8 cellular contexts compared by ENCODE assay signal in genomic region chr2:219560037-219560892, GRCh38. TPM values are rescaled to one million over a fixed set of nuclear protein-coding genes. Genes with fewer than 3 reads are reported as not detected.
A peak's percentile ranks its signal among the peaks of the same experiment; 100 is the strongest.
DNase-seq lines count a peak whose midpoint lies in the region; TF ChIP-seq lines count a peak whose summit lies in the region.

No MANE protein-coding gene starts in this region.

- H3K36me3 ChIP-seq in neutrophil, result no peaks in the 10 kb centered on the region

- no peaks in the 10 kb centered on the region for H3K9me3 ChIP-seq in neutrophil

- H3K4me3 ChIP-seq in GM12865 (ENCODE audit: low read depth, low read length), result no peak overlapping the region
- no peak overlapping the region for H3K4me3 ChIP-seq in neutrophil (ENCODE audit: low read depth in 1 of 2, low read length in 1 of 2)

- no peaks in the 10 kb centered on the region for H3K4me1 ChIP-seq in neutrophil (ENCODE audit: control insufficient read depth in 1 of 2, insufficient read depth in 1 of 2, low read depth in 1 of 2, low read length in 1 of 2)

- peaks cover 14% of the 10 kb centered on the region for H3K27me3 ChIP-seq in neutrophil

- TF ChIP-seq CTCF in GM12865 (IDR thresholded peaks at IDR 0.05; ENCODE audit: insufficient read depth, low read depth, low read length, missing control alignments), result peak; percentile 75
- TF ChIP-seq CTCF in neutrophil (IDR thresholded peaks at IDR 0.05), result peak; percentile 82

- no peak for DNase-seq in GM12865 (ENCODE audit: low read depth)
- DNase-seq in HuH-7.5 (ENCODE audit: low spot score), result peak; percentile 78
- peak; percentile 9 for DNase-seq in effector CD8-positive, alpha-beta T cell (lab: John Stamatoyannopoulos, UW)
- no peak for DNase-seq in hippocampal formation (lab: John Stamatoyannopoulos, UW)
- DNase-seq in G401 (ENCODE audit: low spot score), result no peak
- DNase-seq in DMS79 treated with DMSO at 0.1 percent for 48 hours (lab: John Stamatoyannopoulos, UW), result no peak
- DNase-seq in RPMI8226, result no peak

- in situ Hi-C loops in G401 (cut with HindIII; ENCODE audit: low sequenced_read_pairs), result no loop called here

- H3K27ac ChIP-seq in neutrophil, result no peak overlapping the region

RNA-seq across cellular contexts. Expression of gene OBSL1, which starts 11.1 kb away (rescaled TPM):
- 106 and 117 TPM in 2 replicates for total RNA-seq in G401 (2014; rRNA removed; shearing (Covaris generic))

RNA-seq across cellular contexts. Expression of gene INHA, which starts 11.8 kb away (rescaled TPM):
- total RNA-seq in G401 (2014; rRNA removed; shearing (Covaris generic)), result 1.3 TPM in 1 of 2 replicates, not detected in the other

RNA-seq across cellular contexts. Expression of gene TMEM198, which starts 16.4 kb away (rescaled TPM):
- total RNA-seq in G401 (2014; rRNA removed; shearing (Covaris generic)), result 9.0 and 11.1 TPM in 2 replicates

RNA-seq across cellular contexts. Expression of gene CHPF, which starts 16.7 kb away (rescaled TPM):
- 87.3 and 89.2 TPM in 2 replicates for total RNA-seq in G401 (2014; rRNA removed; shearing (Covaris generic))

RNA-seq across cellular contexts. Expression of gene STK11IP, which starts 37.4 kb away (rescaled TPM):
- total RNA-seq in G401 (2014; rRNA removed; shearing (Covaris generic)), result 22.8 and 35.2 TPM in 2 replicates

Comparison
In these comparisons a context has a peak if more than half of its experiments do, and no peak if none do; other contexts are left out.
1. DNase-seq: peak in HuH-7.5 (single experiment) and effector CD8-positive, alpha-beta T cell (single experiment); none in GM12865 (single experiment), hippocampal formation (0 of 2), G401 (single experiment), DMS79 treated with DMSO at 0.1 percent for 48 hours (single experiment) and RPMI8226 (single experiment).